Comparison of ENCODE assay signal across 1 cellular context in the genomic region with DNA sequence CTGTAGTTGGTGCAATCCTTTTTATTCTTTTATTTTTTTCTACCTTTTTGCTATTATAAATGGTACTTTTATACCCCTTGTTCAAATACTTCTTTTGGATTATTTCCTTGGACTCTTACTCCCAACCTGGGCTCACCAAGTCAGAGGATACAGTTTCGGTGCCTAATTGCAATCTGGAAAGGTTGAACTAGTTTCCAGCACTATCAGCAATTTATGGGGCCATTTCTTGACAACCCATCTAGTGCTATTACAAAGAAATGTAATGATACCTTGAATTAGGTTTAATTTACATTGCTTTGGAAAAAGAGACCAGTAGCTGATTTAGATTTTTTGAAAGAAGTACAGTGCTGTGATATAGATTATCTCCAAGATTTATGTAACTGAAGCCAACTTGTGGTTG.
TF ChIP-seq lines count a peak whose summit lies in the region.

No MANE protein-coding gene starts in this region.

TF ChIP-seq in IMR-90, 13 proteins besides CTCF, POLR2A, EP300 and RAD21:
- TF ChIP-seq MXI1 (IDR thresholded peaks at IDR 0.05; ENCODE audit: borderline replicate concordance, low read depth, low read length) = no peak
- TF ChIP-seq CEBPB (IDR thresholded peaks at IDR 0.05; ENCODE audit: low read depth, low read length) = no peak
- TF ChIP-seq CHD1 (IDR thresholded peaks at IDR 0.05; ENCODE audit: low read depth, low read length) = no peak
- TF ChIP-seq MAZ (IDR thresholded peaks at IDR 0.05; ENCODE audit: borderline replicate concordance, low read depth, low read length) = no peak
- TF ChIP-seq MAFK (IDR thresholded peaks at IDR 0.05; ENCODE audit: low read depth, low read length) = peak; percentile 19; the same call in 1 of the 2 replicates
